In the genomic region with DNA sequence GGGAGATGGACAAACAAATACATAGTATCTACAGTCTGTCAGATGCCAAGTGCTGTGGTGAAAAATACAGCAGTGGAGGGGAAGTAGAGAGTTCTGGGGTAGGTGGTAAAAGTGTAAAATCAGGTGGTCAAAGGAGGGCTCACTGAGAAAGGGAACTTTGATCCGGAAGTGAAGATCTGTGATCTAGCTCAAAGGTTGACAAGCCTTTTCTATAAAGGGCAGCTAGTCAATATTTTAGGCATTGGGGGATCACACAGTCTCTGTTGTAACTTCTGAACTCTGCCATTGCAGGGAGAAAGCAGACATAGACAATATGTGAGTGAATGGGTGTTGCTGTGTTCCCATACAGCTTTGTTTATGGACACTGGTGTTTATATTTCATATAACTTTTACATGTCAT, we compare ENCODE assay signal across 26 cellular contexts.
"Had no signal": no experiment of that assay in that cellular context is flagged by ENCODE, and none has a peak within 500 bp of the region (broad histone marks: within the 10 kb centered on the region; RNA-seq: fewer than 3 reads in every experiment).

No MANE protein-coding gene starts in this region.

- H3K36me3 ChIP-seq: gastrocnemius medialis, left lung, uterus, WERI-Rb-1 had no signal

- H3K4me3 Mint-ChIP-seq: activated naive CD8-positive, alpha-beta T cell treated with anti-CD3 and anti-CD28 coated beads, Interleukin-2, amount 10 ng/mL, durations not matched to agents 7 days and 5 days; activated T-cell treated with anti-CD3 and anti-CD28 coated beads, Interleukin-2, amount 50 U/mL, for 24 hours; activated T-helper 17 cell treated with anti-CD3 and anti-CD28 coated beads, Interleukin-2, amount 50 U/mL, for 72 hours; neural crest cell; stimulated activated naive B cell treated with anti-CD40 and anti-IgM and Interleukin-4, amounts not matched to agents 10 μg/mL and 1 μg/mL and 100 μg/mL, for 72 hours had no signal

- H3K9me3 Mint-ChIP-seq: activated naive CD8-positive, alpha-beta T cell treated with anti-CD3 and anti-CD28 coated beads, Interleukin-2, amount 10 ng/mL, durations not matched to agents 7 days and 5 days; activated T-cell treated with anti-CD3 and anti-CD28 coated beads, Interleukin-2, amount 50 U/mL, for 24 hours; activated T-helper 17 cell treated with anti-CD3 and anti-CD28 coated beads, Interleukin-2, amount 50 U/mL, for 72 hours; neural crest cell; stimulated activated naive B cell treated with anti-CD40 and anti-IgM and Interleukin-4, amounts not matched to agents 10 μg/mL and 1 μg/mL and 100 μg/mL, for 72 hours had no signal

- H3K27me3 Mint-ChIP-seq: activated naive CD8-positive, alpha-beta T cell treated with anti-CD3 and anti-CD28 coated beads, Interleukin-2, amount 10 ng/mL, durations not matched to agents 7 days and 5 days; activated T-cell treated with anti-CD3 and anti-CD28 coated beads, Interleukin-2, amount 50 U/mL, for 24 hours; activated T-helper 17 cell treated with anti-CD3 and anti-CD28 coated beads, Interleukin-2, amount 50 U/mL, for 72 hours; stimulated activated naive B cell treated with anti-CD40 and anti-IgM and Interleukin-4, amounts not matched to agents 10 μg/mL and 1 μg/mL and 100 μg/mL, for 72 hours had no signal

- H3K27ac Mint-ChIP-seq: activated naive CD8-positive, alpha-beta T cell treated with anti-CD3 and anti-CD28 coated beads, Interleukin-2, amount 10 ng/mL, durations not matched to agents 7 days and 5 days; activated T-cell treated with anti-CD3 and anti-CD28 coated beads, Interleukin-2, amount 50 U/mL, for 24 hours; activated T-helper 17 cell treated with anti-CD3 and anti-CD28 coated beads, Interleukin-2, amount 50 U/mL, for 72 hours; stimulated activated naive B cell treated with anti-CD40 and anti-IgM and Interleukin-4, amounts not matched to agents 10 μg/mL and 1 μg/mL and 100 μg/mL, for 72 hours had no signal

- H3K4me3 ChIP-seq: coronary artery, esophagus squamous epithelium, gastrocnemius medialis, left lung, sigmoid colon, smooth muscle cell, uterus had no signal

- H3K27me3 ChIP-seq: esophagus squamous epithelium, gastrocnemius medialis, left lung, sigmoid colon, uterus had no signal

- H3K27ac ChIP-seq: coronary artery, sigmoid colon, WERI-Rb-1 had no signal

- DNase-seq: activated CD4-positive, alpha-beta T cell treated with anti-CD3 and anti-CD28 coated beads, Interleukin-2, amount 50 U/mL, for 1 hour; activated CD4-positive, CD25-positive, alpha-beta regulatory T cell treated with anti-CD3 and anti-CD28 coated beads, Interleukin-2, amount 50 U/mL, for 72 hours; activated CD8-positive, alpha-beta memory T cell treated with anti-CD3 and anti-CD28 coated beads for 24 hours; activated CD8-positive, alpha-beta memory T cell treated with anti-CD3 and anti-CD28 coated beads, Interleukin-2, amount 50 U/mL, for 4 hours; activated naive CD8-positive, alpha-beta T cell treated with anti-CD3 and anti-CD28 coated beads, Interleukin-2, amount 10 ng/mL, durations not matched to agents 7 days and 5 days; activated T-cell treated with anti-CD3 and anti-CD28 coated beads, Interleukin-2, amount 50 U/mL, for 24 hours; cerebellar nuclear complex; esophagus squamous epithelium; gastrocnemius medialis; hippocampal formation; kidney glomerular epithelial cell; left lung; occipital lobe; posterior cingulate gyrus; sigmoid colon; stimulated activated CD4-positive, alpha-beta T cell treated with anti-CD3 and anti-CD28 coated beads, Interleukin-15, amount 100 ng/mL, for 24 hours; stimulated activated CD4-positive, alpha-beta T cell treated with anti-CD3 and anti-CD28 coated beads, Interleukin-2, amount 100 ng/mL, for 48 hours; stimulated activated CD8-positive, alpha-beta memory T cell treated with anti-CD3 and anti-CD28 coated beads, Interleukin-4, amount 100 ng/mL, for 48 hours; stimulated activated naive B cell treated with anti-CD40 and anti-IgM and Interleukin-4, amounts not matched to agents 10 μg/mL and 1 μg/mL and 100 μg/mL, for 72 hours; T-helper 1 cell; uterus; WERI-Rb-1 had no signal

- H3K4me1 ChIP-seq: uterus had no signal

- H3K36me3 Mint-ChIP-seq: stimulated activated naive B cell treated with anti-CD40 and anti-IgM and Interleukin-4, amounts not matched to agents 10 μg/mL and 1 μg/mL and 100 μg/mL, for 72 hours had no signal

- H3K9me3 ChIP-seq: esophagus squamous epithelium, gastrocnemius medialis, left lung, sigmoid colon, uterus had no signal
